In the genomic region with DNA sequence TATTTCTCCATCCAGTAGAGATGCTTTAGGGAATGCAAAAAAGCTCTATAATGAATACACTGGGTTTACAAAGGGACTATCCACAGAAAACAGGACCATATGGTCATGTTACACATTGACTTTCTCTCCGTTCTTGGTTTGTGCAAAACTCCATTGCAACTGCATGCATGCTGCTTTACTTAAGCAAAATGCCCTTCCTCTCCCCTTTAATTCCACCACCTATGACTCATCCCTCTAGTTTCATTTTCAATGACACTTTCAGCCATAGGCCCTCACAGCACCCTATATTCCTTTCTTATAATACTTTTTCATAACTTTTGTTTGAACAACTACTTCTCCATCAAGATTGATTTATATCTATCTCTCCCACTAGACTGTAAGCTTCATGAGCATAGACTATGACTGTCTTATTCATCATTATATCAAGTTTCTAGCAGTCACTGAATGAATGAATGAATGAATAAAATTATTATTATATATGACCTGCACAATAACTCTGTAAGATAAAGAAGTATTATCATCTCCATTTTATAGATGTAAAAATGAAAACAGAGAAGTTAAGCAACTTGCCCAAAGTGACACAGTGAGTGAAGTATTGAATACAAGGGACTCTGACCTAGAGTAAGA, we compare ENCODE assay signal across 8 cellular contexts.
DNase-seq lines count a peak whose midpoint lies in the region; ATAC-seq and TF ChIP-seq lines count a peak whose summit lies in the region.

No MANE protein-coding gene starts in this region.

- no peak overlapping the region for H3K4me3 ChIP-seq in AG10803 (ENCODE audit: low read length)
- H3K4me3 ChIP-seq in cardiac fibroblast (replicated peaks in 1 of 2; ENCODE audit: low read depth in 2 of 2, low read length in 2 of 2), result no peak overlapping the region

- no peak for TF ChIP-seq CTCF in AG10803 (conservative IDR thresholded peaks at IDR 0.05; ENCODE audit: low read length)
- no peak for TF ChIP-seq CTCF in GM20000 (IDR thresholded peaks at IDR 0.05; ENCODE audit: extremely low read depth, missing control alignments)
- TF ChIP-seq CTCF in cardiac fibroblast (IDR thresholded peaks at IDR 0.05; ENCODE audit: low read depth, low read length), result no peak

- ATAC-seq in HG03439 (IDR thresholded peaks at IDR 0.05; ENCODE audit: unreplicated experiment), result peak; percentile 81

- DNase-seq in AG10803 (ENCODE audit: low read depth), result peak; percentile 56
- peak; percentile 20 for DNase-seq in GM20000 (ENCODE audit: low spot score)
- DNase-seq in cardiac fibroblast (ENCODE audit: low read depth in 2 of 2), result peak; percentile 63 to 67
- no peak for DNase-seq in HUDEP-2 (lab: John Stamatoyannopoulos, UW; ENCODE audit: unreplicated experiment in 76 of 76)
- no peak for DNase-seq in ureter (ENCODE audit: low spot score)
- no peak for DNase-seq in DMS114 treated with DMSO at 0.1 percent for 48 hours (lab: John Stamatoyannopoulos, UW; ENCODE audit: unreplicated experiment)
- no peak for DNase-seq in NK-92 (lab: John Stamatoyannopoulos, UW; ENCODE audit: unreplicated experiment)

Comparison
In these comparisons a context has a peak if more than half of its experiments do, and no peak if none do; other contexts are left out.
1. DNase-seq: peak in AG10803 (single experiment), GM20000 (single experiment) and cardiac fibroblast (2 of 2); none in HUDEP-2 (0 of 76), ureter (single experiment), DMS114 treated with DMSO at 0.1 percent for 48 hours (single experiment) and NK-92 (single experiment).